ENCODE assay signal across 18 cellular contexts in the genomic region with DNA sequence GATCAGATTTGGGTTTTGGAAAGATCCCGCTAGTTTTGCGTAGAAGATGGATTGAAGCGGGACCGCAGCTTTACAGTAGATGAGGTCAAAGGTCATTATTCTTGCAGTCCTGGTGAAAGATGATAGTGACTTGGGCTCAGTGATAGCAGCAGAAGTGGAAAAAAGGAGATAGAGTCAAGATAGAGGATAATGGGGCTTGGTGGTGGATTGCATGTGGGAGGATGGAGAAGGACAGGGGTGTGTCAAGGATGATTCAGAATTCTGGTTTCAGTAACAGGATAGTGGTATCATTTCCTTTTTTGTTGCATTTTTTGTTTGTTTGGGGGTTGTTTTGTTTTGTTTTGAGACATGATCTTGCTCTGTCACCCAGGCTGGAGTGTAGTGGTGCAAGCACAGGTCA. TPM values are rescaled to one million over a fixed set of nuclear protein-coding genes. Genes with fewer than 3 reads are reported as not detected.
DNase-seq lines count a peak whose midpoint lies in the region; ATAC-seq, FAIRE-seq and TF ChIP-seq lines count a peak whose summit lies in the region.
"Had no signal": no experiment of that assay in that cellular context is flagged by ENCODE, and none has a peak within 500 bp of the region (broad histone marks: within the 10 kb centered on the region; RNA-seq: fewer than 3 reads in every experiment).

No MANE protein-coding gene starts in this region.

- H3K79me2 ChIP-seq in GM12878 (ENCODE audit: control insufficient read depth, insufficient read depth, low read length) = no peaks in the 10 kb centered on the region

- in situ Hi-C loops in GM12878 (cut with MboI) = loop anchor here (10.0 kb wide), 1 partner anchor 839 kb away; no protein-coding TSS in a partner anchor

- no peak for TF ChIP-seq RAD21 in GM12878 (IDR thresholded peaks at IDR 0.05; ENCODE audit: insufficient read depth, low read depth, low read length)

- no peaks in the 10 kb centered on the region for H4K20me1 ChIP-seq in GM12878 (ENCODE audit: control insufficient read depth, insufficient read depth)
- H4K20me1 ChIP-seq: BLaER1 treated with 17β-estradiol and CSF1 and Interleukin-3, amounts not matched to agents 10 nM and 100 nM had no signal

- H3K27ac Mint-ChIP-seq in activated T-cell treated with anti-CD3 and anti-CD28 coated beads, Interleukin-2, amount 50 U/mL, for 24 hours = no peak overlapping the region

- intact Hi-C loops in GM12878 (cut with micrococcal nuclease; ENCODE audit: unreplicated experiment) (loop anchor here (5.0 kb wide), 1 partner anchor 157 kb away; no protein-coding TSS in a partner anchor), lower lobe of right lung (cut with DNase I) (no loop called here), body of pancreas (cut with DNase I) (loop anchor here (5.0 kb wide), 1 partner anchor 832 kb away; no protein-coding TSS in a partner anchor)

- no peaks in the 10 kb centered on the region for H3K27me3 ChIP-seq in GM12878 (replicated peaks in 1 of 2; ENCODE audit: control insufficient read depth in 2 of 2, insufficient read depth in 2 of 2, low read length in 1 of 2)
- H3K27me3 ChIP-seq in lower lobe of right lung (ENCODE audit: low read depth) = no peaks in the 10 kb centered on the region
- H3K27me3 ChIP-seq in body of pancreas = no peaks in the 10 kb centered on the region
- H3K27me3 ChIP-seq: BLaER1 treated with 17β-estradiol and CSF1 and Interleukin-3, amounts not matched to agents 10 nM and 100 nM; SJSA1 had no signal

- H3K4me1 ChIP-seq in GM12878 (ENCODE audit: control insufficient read depth, insufficient read depth, low read length) (no peaks in the 10 kb centered on the region), lower lobe of right lung (no peaks in the 10 kb centered on the region), body of pancreas (no peaks in the 10 kb centered on the region)
- H3K4me1 ChIP-seq: SJSA1 had no signal

- no peak for TF ChIP-seq CTCF in GM12878 (IDR thresholded peaks at IDR 0.05 in 2 of 3, conservative IDR thresholded peaks at IDR 0.05 in 1 of 3; ENCODE audit: control insufficient read depth in 2 of 3, extremely low read depth in 1 of 3, insufficient read depth in 1 of 3, low read depth in 3 of 3, low read length in 3 of 3)
- TF ChIP-seq CTCF in lower lobe of right lung (IDR thresholded peaks at IDR 0.05) = no peak
- TF ChIP-seq CTCF in body of pancreas (IDR thresholded peaks at IDR 0.05) = no peak

- H3K4me3 ChIP-seq in GM12878 (no peak overlapping the region), lower lobe of right lung (no peak overlapping the region), body of pancreas (no peak overlapping the region)
- H3K4me3 ChIP-seq: BLaER1 treated with 17β-estradiol and CSF1 and Interleukin-3, amounts not matched to agents 10 nM and 100 nM; HAP-1; SJSA1 had no signal

- RAD21 ChIA-PET in GM12878 (lab: Charles Lee; ENCODE audit: unreplicated experiment) = interaction anchor here (0.7 kb wide), 1 partner anchor 1747 kb away, joined by 3 read pairs; no protein-coding TSS in a partner anchor

- no peaks in the 10 kb centered on the region for H3K4me1 Mint-ChIP-seq in activated T-cell treated with anti-CD3 and anti-CD28 coated beads, Interleukin-2, amount 50 U/mL, for 24 hours (ENCODE audit: low read depth)

- no peaks in the 10 kb centered on the region for H3K36me3 ChIP-seq in GM12878 (ENCODE audit: control insufficient read depth in 2 of 2, insufficient read depth in 2 of 2, low read length in 1 of 2)
- H3K36me3 ChIP-seq in lower lobe of right lung = no peaks in the 10 kb centered on the region
- no peaks in the 10 kb centered on the region for H3K36me3 ChIP-seq in body of pancreas (replicated peaks in 1 of 2; ENCODE audit: insufficient read depth in 1 of 2, low read depth in 2 of 2)
- H3K36me3 ChIP-seq: BLaER1 treated with 17β-estradiol and CSF1 and Interleukin-3, amounts not matched to agents 10 nM and 100 nM; HAP-1; SJSA1 had no signal

- H3K9ac ChIP-seq in GM12878 (ENCODE audit: control insufficient read depth, insufficient read depth, low read length) = no peak overlapping the region
- H3K9ac ChIP-seq: BLaER1 treated with 17β-estradiol and CSF1 and Interleukin-3, amounts not matched to agents 10 nM and 100 nM had no signal

- ATAC-seq in GM19043 (IDR thresholded peaks at IDR 0.05; ENCODE audit: low read depth, unreplicated experiment) = peak; percentile 41
- ATAC-seq in HG02973 (IDR thresholded peaks at IDR 0.05; ENCODE audit: unreplicated experiment) = peak; percentile 77
- peak; percentile 37 for ATAC-seq in GM12878
- ATAC-seq in lower lobe of right lung = no peak
- ATAC-seq in body of pancreas = no peak
- ATAC-seq: PC-3 had no signal

- peak; percentile 52 for FAIRE-seq in GM12878 (lab: Jason Lieb, UNC)

- H3K36me3 Mint-ChIP-seq in activated T-cell treated with anti-CD3 and anti-CD28 coated beads, Interleukin-2, amount 50 U/mL, for 24 hours (ENCODE audit: low read depth) = no peaks in the 10 kb centered on the region

- H3K9me3 Mint-ChIP-seq in activated T-cell treated with anti-CD3 and anti-CD28 coated beads, Interleukin-2, amount 50 U/mL, for 24 hours = no peaks in the 10 kb centered on the region

- DNase-seq in CD1c-positive myeloid dendritic cell (ENCODE audit: extremely low spot score) (peak; percentile 79), GM12878 (ENCODE audit: low read depth, low spot score) (no peak), lower lobe of right lung (no peak), UCSD-AML1 (lab: John Stamatoyannopoulos, UW; ENCODE audit: unreplicated experiment) (no peak), body of pancreas (no peak)
- DNase-seq in activated T-cell treated with anti-CD3 and anti-CD28 coated beads, Interleukin-2, amount 50 U/mL, for 24 hours = no peak
- DNase-seq: DMS 273 treated with DMSO at 0.1 percent for 48 hours; Karpas-422; MV-4-11; NCI-H345; NCI-H526 treated with DMSO at 0.1 percent for 48 hours; NK-92 treated with Interleukin-12 subunit alpha and Interleukin-12 subunit beta, amount 100 ng/mL, for 24 hours; PC-3 had no signal

- WGBS in GM12878 (ENCODE audit: insufficient coverage, insufficient replicate concordance, low lambda C conversion rate, missing lambda C conversion rate) = 89% methylated on average over 4 of the region's 4 CpGs
- WGBS in body of pancreas, 2 donors = 87 to 92% methylated on average over 4 of the region's 4 CpGs

- H2AFZ ChIP-seq in GM12878 (ENCODE audit: control insufficient read depth, low read depth, low read length) = no peak overlapping the region

- TF ChIP-seq POLR2A in GM12878 (IDR thresholded peaks at IDR 0.05; ENCODE audit: low read depth, low read length) (no peak), body of pancreas (IDR thresholded peaks at IDR 0.05) (no peak)

- H3K27me3 Mint-ChIP-seq in activated T-cell treated with anti-CD3 and anti-CD28 coated beads, Interleukin-2, amount 50 U/mL, for 24 hours = peaks cover 4% of the 10 kb centered on the region

- SMC1A ChIA-PET in GM12878 (lab: Charles Lee; ENCODE audit: uncharacterized antibody, unreplicated experiment) = no interaction called here

- POLR2A ChIA-PET in GM12878 (lab: Charles Lee) = no interaction called here

- H3K27ac ChIP-seq in GM12878 (ENCODE audit: control insufficient read depth, insufficient read depth) (no peak overlapping the region), lower lobe of right lung (no peak overlapping the region), body of pancreas (no peak overlapping the region)
- H3K27ac ChIP-seq: SJSA1 had no signal

- no peak overlapping the region for H3K4me3 Mint-ChIP-seq in activated T-cell treated with anti-CD3 and anti-CD28 coated beads, Interleukin-2, amount 50 U/mL, for 24 hours

- no TSS peak for BruUV-seq in GM12878 (replicated peaks; lab: Mats Ljungman, UMichigan)

- CTCF ChIA-PET in GM12878 (lab: Yijun Ruan, JAX) = no interaction called here

- H3K9me3 ChIP-seq in GM12878 (replicated peaks; ENCODE audit: control insufficient read depth, insufficient read depth, low read length) (no peaks in the 10 kb centered on the region), lower lobe of right lung (no peaks in the 10 kb centered on the region), body of pancreas (no peaks in the 10 kb centered on the region)
- H3K9me3 ChIP-seq: BLaER1 treated with 17β-estradiol and CSF1 and Interleukin-3, amounts not matched to agents 10 nM and 100 nM; HAP-1; SJSA1 had no signal

- no peak for TF ChIP-seq EP300 in GM12878 (IDR thresholded peaks at IDR 0.05; ENCODE audit: borderline replicate concordance in 1 of 2, control insufficient read depth in 1 of 2, low read depth in 2 of 2, low read length in 2 of 2)

- no peak overlapping the region for H3K4me2 ChIP-seq in GM12878 (ENCODE audit: control insufficient read depth, insufficient read depth)

RNA-seq across cellular contexts. Expression of gene CHD9NB, which starts 28.7 kb away (rescaled TPM):
- 1.0 and 1.5 TPM in 2 replicates for total RNA-seq in GM12878 (2013; cell fraction: nucleolus; rRNA removed)
- total RNA-seq in GM12878 (2014; rRNA removed) (0.51 and 0.82 TPM in 2 replicates), GM12878 (2014; rRNA removed; fragmentation: Illumina TruSeq; extraction: Trizol) (0.60 and 1.0 TPM in 2 replicates), GM12878 (2021) (0.58 and 0.69 TPM in 2 replicates), lower lobe of right lung (12.4 TPM), body of pancreas (10 to 100 TPM in 1 of 2 donors, 1 to 10 TPM in 1; 3.1 to 12.5 TPM)
- polyA plus RNA-seq in GM12878 (2011; ENCODE audit: low read depth) = 0.16 TPM
- polyA plus RNA-seq in GM12878 (2011; rRNA removed) (0.76 TPM in 2 replicates), GM12878 (2014; fragmentation: Illumina TruSeq; extraction: Trizol) (0.44 and 0.94 TPM in 2 replicates), GM12878 (2014; fragmentation: Nextera tagmentation; extraction: Ambion mirVana) (under 1 TPM; 0.14 to 0.22 TPM), GM12878 (2014; rRNA removed) (0.56 and 0.63 TPM in 2 replicates), GM12878 (2016; fragmentation: Nextera tagmentation; extraction: Ambion mirVana) (1 to 10 TPM; 1.3 to 1.6 TPM)
- polyA plus RNA-seq in GM12878 (2011; cell fraction: cytosol; rRNA removed) = 0.97 and 1.3 TPM in 2 replicates
- polyA plus RNA-seq in GM12878 (2011; cell fraction: nucleus; rRNA removed) = 0.93 and 1.3 TPM in 2 replicates
- polyA plus RNA-seq in GM12878 (2012) = 0.32 and 0.52 TPM in 2 replicates
- polyA minus RNA-seq in GM12878 (2011; rRNA and poly(A)+ RNA removed) = 1.0 and 2.4 TPM in 2 replicates
- 0.52 and 0.94 TPM in 2 replicates for polyA minus RNA-seq in GM12878 (2011; cell fraction: cytosol; rRNA and poly(A)+ RNA removed)
- polyA minus RNA-seq in GM12878 (2011; cell fraction: nucleus; rRNA and poly(A)+ RNA removed) = 0.60 and 1.7 TPM in 2 replicates

RNA-seq across cellular contexts. Expression of gene CHD9, which starts 30.7 kb away (rescaled TPM):
- total RNA-seq in GM12878 (2013; cell fraction: nucleolus; rRNA removed) = 479 and 542 TPM in 2 replicates
- total RNA-seq in GM12878 (2014; rRNA removed) = 33.1 and 35.3 TPM in 2 replicates
- total RNA-seq in GM12878 (2014; rRNA removed; fragmentation: Illumina TruSeq; extraction: Trizol) = 57.6 and 59.6 TPM in 2 replicates
- 41.6 and 50.3 TPM in 2 replicates for total RNA-seq in GM12878 (2021)
- 21.4 TPM for polyA plus RNA-seq in GM12878 (2011; ENCODE audit: low read depth)
- 51.0 and 71.7 TPM in 2 replicates for polyA plus RNA-seq in GM12878 (2011; rRNA removed)
- 13.6 and 29.4 TPM in 2 replicates for polyA plus RNA-seq in GM12878 (2011; cell fraction: cytosol; rRNA removed)
- polyA plus RNA-seq in GM12878 (2011; cell fraction: nucleus; rRNA removed) = 34.9 and 45.9 TPM in 2 replicates
- 18.7 and 27.0 TPM in 2 replicates for polyA plus RNA-seq in GM12878 (2012)
- polyA plus RNA-seq in GM12878 (2014; fragmentation: Illumina TruSeq; extraction: Trizol) = 37.4 and 51.2 TPM in 2 replicates
- 10 to 100 TPM; 70.5 to 95.7 TPM for polyA plus RNA-seq in GM12878 (2014; fragmentation: Nextera tagmentation; extraction: Ambion mirVana)
- 23.6 and 29.2 TPM in 2 replicates for polyA plus RNA-seq in GM12878 (2014; rRNA removed)
- 10 to 100 TPM; 66.1 to 72.1 TPM for polyA plus RNA-seq in GM12878 (2016; fragmentation: Nextera tagmentation; extraction: Ambion mirVana)
- 129 and 207 TPM in 2 replicates for polyA minus RNA-seq in GM12878 (2011; rRNA and poly(A)+ RNA removed)
- 19.8 and 19.9 TPM in 2 replicates for polyA minus RNA-seq in GM12878 (2011; cell fraction: cytosol; rRNA and poly(A)+ RNA removed)
- polyA minus RNA-seq in GM12878 (2011; cell fraction: nucleus; rRNA and poly(A)+ RNA removed) = 95.9 and 118 TPM in 2 replicates
- 73.1 TPM for total RNA-seq in lower lobe of right lung
- total RNA-seq in body of pancreas = 10 to 100 TPM; 38.1 to 58.7 TPM

Comparison
In these comparisons a context has a peak if more than half of its experiments do, and no peak if none do; other contexts are left out.
1. ATAC-seq: peak in GM19043 (single experiment), HG02973 (single experiment) and GM12878 (single experiment); none in lower lobe of right lung (0 of 2) and body of pancreas (single experiment).